ENCODE assay signal across 18 cellular contexts in the genomic region with DNA sequence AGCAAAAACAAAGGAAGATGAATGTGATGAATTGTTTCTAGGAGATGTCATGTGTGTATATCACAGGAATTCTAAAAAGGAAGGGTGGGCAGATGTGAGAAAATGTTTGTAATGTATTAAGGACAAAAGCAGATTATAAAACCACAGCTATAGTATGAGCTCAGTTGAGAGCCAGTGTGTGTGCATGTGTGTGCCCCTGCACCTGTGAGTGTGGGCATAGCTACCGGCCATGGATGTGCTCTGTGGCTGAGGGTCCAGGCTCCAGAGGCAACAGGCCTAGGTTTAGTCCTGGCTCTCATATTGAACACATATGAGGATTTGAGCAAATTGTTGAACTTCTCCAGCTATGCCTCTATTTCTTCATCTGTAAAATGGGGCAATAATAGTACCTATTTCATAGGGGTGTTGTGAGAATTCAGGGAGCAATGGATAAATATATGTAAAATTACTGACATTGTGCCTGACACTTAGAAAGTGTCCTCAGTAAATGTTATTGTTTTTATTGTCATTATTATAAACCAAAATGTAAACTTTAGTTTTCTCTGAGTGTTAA.
"Had no signal": no experiment of that assay in that cellular context is flagged by ENCODE, and none has a peak within 500 bp of the region (broad histone marks: within the 10 kb centered on the region; RNA-seq: fewer than 3 reads in every experiment).

No MANE protein-coding gene starts in this region.

- H3K36me3 ChIP-seq: prostate gland, stomach, thyroid gland had no signal

- ATAC-seq: activated CD4-positive, CD25-positive, alpha-beta regulatory T cell treated with anti-CD3 and anti-CD28 coated beads, Interleukin-2, amount 50 U/mL, for 24 hours; body of pancreas; effector memory CD8-positive, alpha-beta T cell; natural killer cell treated with Interleukin-12 subunit alpha and Interleukin-12 subunit beta and Interleukin-15 and Interleukin-18, amount 100 ng/mL, for 72 hours had no signal

- H3K27ac Mint-ChIP-seq: activated T-helper 2 cell treated with anti-CD3 and anti-CD28 coated beads, Interferon-gamma antibody, Interleukin-2, Interleukin-4, amounts not matched to agents 10 μg/mL and 5 μg/mL and 100 μg/mL, durations not matched to agents 14 hours and 24 hours and 36 hours; dendritic cell treated with granulocyte-macrophage colony-stimulating factor and Interleukin-4, amounts not matched to agents 40 ng/mL and 50 ng/mL, for 4 days had no signal

- H3K4me1 ChIP-seq: body of pancreas had no signal

- H3K36me3 Mint-ChIP-seq: natural killer cell treated with Interleukin-12 subunit alpha and Interleukin-12 subunit beta and Interleukin-15 and Interleukin-18, amount 100 ng/mL, for 72 hours had no signal

- H3K9me3 Mint-ChIP-seq: activated T-helper 2 cell treated with anti-CD3 and anti-CD28 coated beads, Interferon-gamma antibody, Interleukin-2, Interleukin-4, amounts not matched to agents 10 μg/mL and 5 μg/mL and 100 μg/mL, durations not matched to agents 14 hours and 24 hours and 36 hours; dendritic cell treated with granulocyte-macrophage colony-stimulating factor and Interleukin-4, amounts not matched to agents 40 ng/mL and 50 ng/mL, for 4 days; effector memory CD8-positive, alpha-beta T cell; natural killer cell treated with Interleukin-12 subunit alpha and Interleukin-12 subunit beta and Interleukin-15 and Interleukin-18, amount 100 ng/mL, for 72 hours had no signal

- H3K4me3 ChIP-seq: body of pancreas, prostate gland, stomach, thyroid gland had no signal

- FAIRE-seq: TTC549 had no signal

- H3K27ac ChIP-seq: epithelial cell of prostate had no signal

- H3K4me3 Mint-ChIP-seq: dendritic cell treated with granulocyte-macrophage colony-stimulating factor and Interleukin-4, amounts not matched to agents 40 ng/mL and 50 ng/mL, for 4 days; effector memory CD8-positive, alpha-beta T cell; natural killer cell treated with Interleukin-12 subunit alpha and Interleukin-12 subunit beta and Interleukin-15 and Interleukin-18, amount 100 ng/mL, for 72 hours had no signal

- H3K27me3 Mint-ChIP-seq: effector memory CD8-positive, alpha-beta T cell; natural killer cell treated with Interleukin-12 subunit alpha and Interleukin-12 subunit beta and Interleukin-15 and Interleukin-18, amount 100 ng/mL, for 72 hours had no signal

- H3K27me3 ChIP-seq: body of pancreas, stomach, thyroid gland had no signal

- H3K9me3 ChIP-seq: body of pancreas, prostate gland, stomach, thyroid gland had no signal

- DNase-seq: activated naive CD4-positive, alpha-beta T cell treated with anti-CD3 and anti-CD28 coated beads, Interleukin-2, amount 50 U/mL, for 16 hours; amniotic stem cell; body of pancreas; cerebellar nuclear complex; effector memory CD8-positive, alpha-beta T cell; occipital lobe; stimulated activated CD4-positive, alpha-beta T cell treated with anti-CD3 and anti-CD28 coated beads, Interleukin-15, amount 100 ng/mL, for 24 hours; stimulated activated CD4-positive, alpha-beta T cell treated with anti-CD3 and anti-CD28 coated beads, Interleukin-4, amount 100 ng/mL, for 4 hours; stomach; T-helper 2 cell; thyroid gland had no signal
